In genomic region chr1:184826001-184826400, GRCh38 we compare ENCODE assay signal across 18 cellular contexts.
DNase-seq lines count a peak whose midpoint lies in the region; ATAC-seq and TF ChIP-seq lines count a peak whose summit lies in the region.
"Had no signal": no experiment of that assay in that cellular context is flagged by ENCODE, and none has a peak within 500 bp of the region (broad histone marks: within the 10 kb centered on the region; RNA-seq: fewer than 3 reads in every experiment).

No MANE protein-coding gene starts in this region.

- no peak overlapping the region for H3K4me3 ChIP-seq in gastroesophageal sphincter
- H3K4me3 ChIP-seq: K562, pancreas, tibial nerve had no signal

- H3K36me3 ChIP-seq in gastroesophageal sphincter = peaks cover 5 to 44% of the 10 kb centered on the region in 2 donors
- H3K36me3 ChIP-seq: BE2C, WERI-Rb-1 had no signal

- no peaks in the 10 kb centered on the region for H3K9me3 Mint-ChIP-seq in stimulated activated memory B cell treated with anti-CD40 and anti-IgM and Interleukin-4, amounts not matched to agents 10 μg/mL and 1 μg/mL and 100 μg/mL, for 72 hours
- H3K9me3 Mint-ChIP-seq: activated naive CD4-positive, alpha-beta T cell treated with anti-CD3 and anti-CD28 coated beads, Interleukin-2, amount 10 ng/mL, durations not matched to agents 7 days and 5 days; immature natural killer cell had no signal

- H3K27me3 Mint-ChIP-seq in stimulated activated memory B cell treated with anti-CD40 and anti-IgM and Interleukin-4, amounts not matched to agents 10 μg/mL and 1 μg/mL and 100 μg/mL, for 72 hours = no peaks in the 10 kb centered on the region
- H3K27me3 Mint-ChIP-seq: activated naive CD4-positive, alpha-beta T cell treated with anti-CD3 and anti-CD28 coated beads, Interleukin-2, amount 10 ng/mL, durations not matched to agents 7 days and 5 days had no signal

- H3K4me1 Mint-ChIP-seq in stimulated activated memory B cell treated with anti-CD40 and anti-IgM and Interleukin-4, amounts not matched to agents 10 μg/mL and 1 μg/mL and 100 μg/mL, for 72 hours = peaks cover 39% of the 10 kb centered on the region
- H3K4me1 Mint-ChIP-seq: activated naive CD4-positive, alpha-beta T cell treated with anti-CD3 and anti-CD28 coated beads, Interleukin-2, amount 10 ng/mL, durations not matched to agents 7 days and 5 days; immature natural killer cell had no signal

- no peak for DNase-seq in NCI-H2107 treated with DMSO at 0.1 percent for 48 hours (lab: John Stamatoyannopoulos, UW; ENCODE audit: unreplicated experiment)
- DNase-seq in activated CD4-positive, alpha-beta T cell treated with anti-CD3 and anti-CD28 coated beads, Interleukin-2, amount 50 U/mL, for 48 hours = no peak
- no peak for DNase-seq in inferior parietal cortex (ENCODE audit: extremely low spot score)
- DNase-seq: activated naive CD4-positive, alpha-beta T cell treated with anti-CD3 and anti-CD28 coated beads, Interleukin-2, amount 10 ng/mL, durations not matched to agents 7 days and 5 days; BE2C; central memory CD4-positive, alpha-beta T cell; immature natural killer cell; NCI-H1436 treated with DMSO at 0.1 percent for 48 hours; NCI-H510A; pancreas; WERI-Rb-1 had no signal

- TF ChIP-seq EP300 in gastroesophageal sphincter (IDR thresholded peaks at IDR 0.05) = no peak

- H3K27me3 ChIP-seq in gastroesophageal sphincter = no peaks in the 10 kb centered on the region
- H3K27me3 ChIP-seq: BE2C, pancreas, tibial nerve had no signal

- H3K9me3 ChIP-seq in gastroesophageal sphincter = no peaks in the 10 kb centered on the region
- H3K9me3 ChIP-seq: BE2C, pancreas, tibial nerve had no signal

- peak overlapping the region; percentile 83 for H3K27ac Mint-ChIP-seq in stimulated activated memory B cell treated with anti-CD40 and anti-IgM and Interleukin-4, amounts not matched to agents 10 μg/mL and 1 μg/mL and 100 μg/mL, for 72 hours

- TF ChIP-seq CTCF in gastroesophageal sphincter (IDR thresholded peaks at IDR 0.05) = no peak

- ATAC-seq in GM19025 (IDR thresholded peaks at IDR 0.05; ENCODE audit: low read depth, unreplicated experiment) = peak; percentile 45
- peak; percentile 46 for ATAC-seq in HG03439 (IDR thresholded peaks at IDR 0.05; ENCODE audit: unreplicated experiment)
- no peak for ATAC-seq in gastroesophageal sphincter
- ATAC-seq in stimulated activated memory B cell treated with anti-CD40 and anti-IgM and Interleukin-4, amounts not matched to agents 10 μg/mL and 1 μg/mL and 100 μg/mL, for 72 hours = peak; percentile 74
- no peak for ATAC-seq in GM21447 (IDR thresholded peaks at IDR 0.05; ENCODE audit: unreplicated experiment)
- ATAC-seq: K562 had no signal

- peaks cover 31% of the 10 kb centered on the region for H3K36me3 Mint-ChIP-seq in stimulated activated memory B cell treated with anti-CD40 and anti-IgM and Interleukin-4, amounts not matched to agents 10 μg/mL and 1 μg/mL and 100 μg/mL, for 72 hours

- peaks cover 19 to 78% (median 30%) of the 10 kb centered on the region in 3 donors for H3K4me1 ChIP-seq in gastroesophageal sphincter
- H3K4me1 ChIP-seq: BE2C had no signal

- peak overlapping the region; percentile 2 to 81 (median 79) for H3K27ac ChIP-seq in gastroesophageal sphincter
- H3K27ac ChIP-seq: WERI-Rb-1 had no signal

- peak overlapping the region; percentile 24 for H3K4me3 Mint-ChIP-seq in stimulated activated memory B cell treated with anti-CD40 and anti-IgM and Interleukin-4, amounts not matched to agents 10 μg/mL and 1 μg/mL and 100 μg/mL, for 72 hours
- H3K4me3 Mint-ChIP-seq: activated naive CD4-positive, alpha-beta T cell treated with anti-CD3 and anti-CD28 coated beads, Interleukin-2, amount 10 ng/mL, durations not matched to agents 7 days and 5 days; immature natural killer cell had no signal

- no peak for TF ChIP-seq POLR2A in gastroesophageal sphincter (IDR thresholded peaks at IDR 0.05)

- 78 to 84% methylated on average over 2 to 3 of the region's 5 CpGs for WGBS in gastroesophageal sphincter (ENCODE audit: low coverage in 1 of 2), 2 donors

Comparison
In these comparisons a context has a peak if more than half of its experiments do, and no peak if none do; other contexts are left out.
1. ATAC-seq: peak in GM19025 (single experiment), HG03439 (single experiment) and stimulated activated memory B cell treated with anti-CD40 and anti-IgM and Interleukin-4, amounts not matched to agents 10 μg/mL and 1 μg/mL and 100 μg/mL, for 72 hours (single experiment); none in gastroesophageal sphincter (single experiment) and GM21447 (single experiment).